ENCODE assay signal across 8 cellular contexts in the genomic region with DNA sequence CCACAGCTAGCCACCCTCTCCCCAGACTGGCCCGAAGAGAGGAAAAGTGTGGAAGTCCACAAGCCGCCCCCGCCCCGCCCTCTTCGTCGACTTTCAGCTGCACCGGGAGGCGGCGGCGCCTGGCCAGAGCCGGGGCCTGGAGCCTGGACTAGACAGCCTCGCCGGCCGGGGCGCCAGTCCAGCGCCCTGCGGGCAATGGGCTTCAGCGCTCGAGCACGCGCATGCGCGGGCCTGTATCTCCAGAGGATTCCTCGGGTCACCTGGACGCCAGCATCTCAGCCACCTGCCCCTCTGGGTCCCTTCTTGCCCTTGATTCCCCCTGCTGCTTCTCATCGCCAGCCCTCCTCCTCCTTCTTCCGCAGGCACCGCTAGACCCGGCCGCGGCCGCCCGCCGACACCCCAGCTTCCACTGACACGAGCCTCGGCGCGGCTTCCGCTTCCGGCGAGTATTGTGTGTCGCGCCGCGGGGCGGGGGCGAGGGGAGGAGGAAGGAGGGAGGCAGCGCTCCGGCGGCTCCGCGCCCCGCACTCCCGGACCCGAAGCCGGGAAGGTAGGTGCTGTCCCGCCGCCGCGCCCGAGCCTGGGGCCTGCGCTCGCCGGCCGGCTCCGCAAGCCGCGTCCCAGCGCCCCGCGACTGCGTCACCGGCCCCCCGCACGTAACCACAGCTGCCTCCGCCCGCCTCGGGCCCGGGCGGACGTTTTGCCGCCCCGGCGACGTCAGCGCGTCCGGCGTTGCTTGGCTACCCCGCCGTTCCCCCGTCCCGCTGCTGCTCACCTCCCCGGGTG. TPM values are rescaled to one million over a fixed set of nuclear protein-coding genes. Genes with fewer than 3 reads are reported as not detected.
DNase-seq lines count a peak whose midpoint lies in the region; ATAC-seq and TF ChIP-seq lines count a peak whose summit lies in the region.

A gene (plus strand): TSS at position 482 of the 786 bp plus-strand sequence. CDS start 2,391 bp downstream, outside the sequence.

- H3K27me3 ChIP-seq in Peyer's patch (no peaks in the 10 kb centered on the region), esophagus (ENCODE audit: control insufficient read depth in 1 of 2, insufficient read depth in 2 of 2, low read length in 2 of 2) (no peaks in the 10 kb centered on the region), muscle layer of colon (ENCODE audit: control insufficient read depth in 1 of 2, insufficient read depth in 2 of 2, low read length in 2 of 2) (no peaks in the 10 kb centered on the region)

- no peaks in the 10 kb centered on the region for H3K27me3 Mint-ChIP-seq in activated T-cell treated with anti-CD3 and anti-CD28 coated beads, Interleukin-2, amount 50 U/mL, for 4 hours (ENCODE audit: low read depth)

- H3K4me3 Mint-ChIP-seq in activated T-cell treated with anti-CD3 and anti-CD28 coated beads, Interleukin-2, amount 50 U/mL, for 4 hours = peak within 1 kb of the TSS; percentile 97

- H3K4me3 ChIP-seq in Peyer's patch (peak within 1 kb of the TSS; percentile 77 to 98 (median 83)), esophagus (ENCODE audit: low read depth in 1 of 2, low read length in 2 of 2) (peak within 1 kb of the TSS; percentile 75 to 96), muscle layer of colon (ENCODE audit: low read depth in 1 of 2, low read length in 2 of 2) (peak within 1 kb of the TSS; percentile 87 to 97)

- peak; percentile 64 for ATAC-seq in GM21717 (IDR thresholded peaks at IDR 0.05; ENCODE audit: unreplicated experiment)
- peak; percentile 70 to 74 for ATAC-seq in activated T-cell treated with anti-CD3 and anti-CD28 coated beads, Interleukin-2, amount 50 U/mL, for 4 hours

- 1% methylated on average over 52 to 94 of the region's 94 CpGs for WGBS in esophagus, 2 donors

- peaks cover 59% of the 10 kb centered on the region for H3K4me1 Mint-ChIP-seq in activated T-cell treated with anti-CD3 and anti-CD28 coated beads, Interleukin-2, amount 50 U/mL, for 4 hours (ENCODE audit: low read depth)

- H3K27ac ChIP-seq in Peyer's patch (peak within 1 kb of the TSS; percentile 92 to 99 (median 98)), esophagus (ENCODE audit: low read depth in 2 of 2, low read length in 1 of 2) (peak within 1 kb of the TSS; percentile 96 to 98), muscle layer of colon (ENCODE audit: low read depth, low read length) (peak within 1 kb of the TSS; percentile 97)

- no peaks in the 10 kb centered on the region for H3K9me3 Mint-ChIP-seq in activated T-cell treated with anti-CD3 and anti-CD28 coated beads, Interleukin-2, amount 50 U/mL, for 4 hours

- peak; percentile 75 to 81 for TF ChIP-seq POLR2A in Peyer's patch (IDR thresholded peaks at IDR 0.05)

- peak in 1 of 6 experiments; percentile 16 for TF ChIP-seq CTCF in Peyer's patch (IDR thresholded peaks at IDR 0.05)

- DNase-seq in DMS53 (lab: John Stamatoyannopoulos, UW) = peak; percentile 95
- peak; percentile 85 for DNase-seq in KBM-7
- peak; percentile 93 to 95 (median 95) for DNase-seq in Peyer's patch
- DNase-seq in activated T-cell treated with anti-CD3 and anti-CD28 coated beads, Interleukin-2, amount 50 U/mL, for 4 hours = peak; percentile 81
- peak; percentile 69 to 70 for DNase-seq in stimulated activated CD8-positive, alpha-beta memory T cell treated with anti-CD3 and anti-CD28 coated beads, Interleukin-7, amount 100 ng/mL, for 1 hour (ENCODE audit: low read depth in 2 of 2)

- H3K36me3 Mint-ChIP-seq in activated T-cell treated with anti-CD3 and anti-CD28 coated beads, Interleukin-2, amount 50 U/mL, for 4 hours (ENCODE audit: insufficient read depth) = peaks cover 34% of the 10 kb centered on the region

- H3K36me3 ChIP-seq in Peyer's patch (peaks cover 0 to 28% (median 0%) of the 10 kb centered on the region in 3 donors), esophagus (ENCODE audit: control insufficient read depth in 2 of 2, insufficient read depth in 2 of 2, low read length in 1 of 2) (peaks cover 3 to 10% of the 10 kb centered on the region in 2 donors), muscle layer of colon (ENCODE audit: insufficient read depth, low read length) (peaks cover 26% of the 10 kb centered on the region)

- no peaks in the 10 kb centered on the region for H3K9me3 ChIP-seq in Peyer's patch
- H3K9me3 ChIP-seq in esophagus (ENCODE audit: control insufficient read depth in 2 of 2, insufficient read depth in 1 of 2, low read depth in 1 of 2, low read length in 1 of 2) = no peaks in the 10 kb centered on the region
- H3K9me3 ChIP-seq in muscle layer of colon (ENCODE audit: low read length) = no peaks in the 10 kb centered on the region

- H3K4me1 ChIP-seq in Peyer's patch (peaks cover 0 to 24% (median 11%) of the 10 kb centered on the region in 4 donors), esophagus (ENCODE audit: control insufficient read depth in 2 of 2, insufficient read depth in 2 of 2, low read length in 1 of 2) (peaks cover 0 to 7% of the 10 kb centered on the region in 2 donors), muscle layer of colon (ENCODE audit: insufficient read depth, low read length) (peaks cover 27% of the 10 kb centered on the region)

- H3K9ac ChIP-seq in muscle layer of colon (ENCODE audit: low read length) = peak within 1 kb of the TSS; percentile 94

- in situ Hi-C loops in KBM-7 (cut with MboI; ENCODE audit: low pct_unique_long_range_greater_than_20kb, low sequenced_read_pairs) = no loop called here

RNA-seq across cellular contexts. Expression of the gene that starts here (rescaled TPM):
- total RNA-seq in Peyer's patch = 10 to 100 TPM; 10.7 to 23.6 (median 16.4) TPM
- total RNA-seq in activated T-cell treated with anti-CD3 and anti-CD28 coated beads, Interleukin-2, amount 50 U/mL, for 4 hours = 10 to 100 TPM; 25.5 to 33.0 (median 28.0) TPM
- 10 to 100 TPM; 11.9 to 12.1 TPM for polyA plus RNA-seq in esophagus

Comparison
In these comparisons a context has a peak if more than half of its experiments do, and no peak if none do; other contexts are left out.
1. Peak in every context shown above with its lines: DNase-seq, ATAC-seq, H3K4me3 ChIP-seq and H3K27ac ChIP-seq.